ENCODE assay signal across 8 cellular contexts in the genomic region with DNA sequence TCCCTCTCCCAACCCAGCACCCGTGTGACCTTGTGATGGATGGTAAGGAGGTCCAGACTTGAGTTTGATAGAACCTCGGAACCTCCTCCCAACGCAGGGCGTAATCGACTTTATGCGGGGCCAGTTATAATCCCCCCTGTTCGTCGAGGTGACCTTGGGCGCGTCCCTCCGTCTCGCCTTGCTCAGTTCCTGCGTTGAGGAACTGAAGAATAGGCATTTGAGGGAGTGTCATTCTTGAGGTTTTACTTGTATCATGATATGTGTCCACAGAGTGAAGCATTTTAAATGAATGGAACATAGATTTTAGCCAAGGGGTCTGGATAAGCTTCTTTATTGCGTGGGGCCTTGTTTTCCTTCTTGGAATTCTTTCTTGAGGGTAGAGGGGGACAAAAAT. TPM values are rescaled to one million over a fixed set of nuclear protein-coding genes. Genes with fewer than 3 reads are reported as not detected.
DNase-seq lines count a peak whose midpoint lies in the region; ATAC-seq and TF ChIP-seq lines count a peak whose summit lies in the region.

No MANE protein-coding gene starts in this region.

- H3K9me3 Mint-ChIP-seq in activated naive CD8-positive, alpha-beta T cell (ENCODE audit: low read depth) = no peaks in the 10 kb centered on the region
- H3K9me3 Mint-ChIP-seq in type B pancreatic cell = no peaks in the 10 kb centered on the region

- H3K27ac Mint-ChIP-seq in activated naive CD8-positive, alpha-beta T cell = peak overlapping the region; percentile 97
- peak overlapping the region; percentile 93 for H3K27ac Mint-ChIP-seq in type B pancreatic cell

- H3K36me3 ChIP-seq in heart right ventricle (peaks cover 0 to 40% (median 26%) of the 10 kb centered on the region in 9 donors), left lung (peaks cover 0 to 38% of the 10 kb centered on the region in 2 donors)

- H3K27me3 ChIP-seq in heart right ventricle = no peaks in the 10 kb centered on the region
- no peaks in the 10 kb centered on the region for H3K27me3 ChIP-seq in left lung

- peaks cover 22% of the 10 kb centered on the region for H3K4me1 Mint-ChIP-seq in activated naive CD8-positive, alpha-beta T cell (ENCODE audit: low read depth)
- H3K4me1 Mint-ChIP-seq in type B pancreatic cell (ENCODE audit: unreplicated experiment) = peaks cover 5% of the 10 kb centered on the region

- DNase-seq in heart right ventricle = no peak
- no peak for DNase-seq in Right ventricle myocardium superior
- no peak for DNase-seq in left lung
- no peak for DNase-seq in type B pancreatic cell (ENCODE audit: extremely low spot score, unreplicated experiment)
- no peak for DNase-seq in sciatic nerve (ENCODE audit: low spot score)
- DNase-seq in HCEC 1CT = no peak
- no peak for DNase-seq in AG20443 (ENCODE audit: low spot score)

- TF ChIP-seq CTCF in heart right ventricle (IDR thresholded peaks at IDR 0.05) = no peak
- TF ChIP-seq CTCF in left lung (IDR thresholded peaks at IDR 0.05) = no peak
- TF ChIP-seq CTCF in type B pancreatic cell (conservative IDR thresholded peaks at IDR 0.05) = no peak

- H3K4me1 ChIP-seq in heart right ventricle = peaks cover 3 to 24% (median 16%) of the 10 kb centered on the region in 9 donors
- H3K4me1 ChIP-seq in left lung = peaks cover 6 to 12% of the 10 kb centered on the region in 2 donors

- peaks cover 6% of the 10 kb centered on the region for H3K36me3 Mint-ChIP-seq in activated naive CD8-positive, alpha-beta T cell
- H3K36me3 Mint-ChIP-seq in type B pancreatic cell = peaks cover 17% of the 10 kb centered on the region

- intact Hi-C loops in heart right ventricle (cut with DNase I) = loop anchor here in 2 of 10 donors (5.0 kb wide), 2 partner anchors 58 to 78 kb away; no protein-coding TSS in a partner anchor
- intact Hi-C loops in Right ventricle myocardium superior (cut with DNase I) = no loop called here
- intact Hi-C loops in left lung (cut with DNase I) = no loop called here
- intact Hi-C loops in sciatic nerve (cut with DNase I) = no loop called here

- H3K4me3 ChIP-seq in heart right ventricle (peak overlapping the region; percentile 66 to 94 (median 82)), left lung (peak overlapping the region; percentile 68 to 70)

- peak overlapping the region in 9 of 10 donors; percentile 69 to 91 (median 85) for H3K27ac ChIP-seq in heart right ventricle
- H3K27ac ChIP-seq in left lung = peak overlapping the region; percentile 78

- ATAC-seq in heart right ventricle (peak in 1 of 8 donors; percentile 24), Right ventricle myocardium superior (ENCODE audit: poor library complexity) (no peak), left lung (no peak), sciatic nerve (no peak)

- WGBS in heart right ventricle, 2 donors = 0% methylated on average over 14 of the region's 14 CpGs

- H3K4me3 Mint-ChIP-seq in activated naive CD8-positive, alpha-beta T cell = peak overlapping the region; percentile 99
- peak overlapping the region; percentile 93 for H3K4me3 Mint-ChIP-seq in type B pancreatic cell

- no peaks in the 10 kb centered on the region for H3K9me3 ChIP-seq in heart right ventricle
- no peaks in the 10 kb centered on the region for H3K9me3 ChIP-seq in left lung

- no peaks in the 10 kb centered on the region for H3K27me3 Mint-ChIP-seq in activated naive CD8-positive, alpha-beta T cell
- no peaks in the 10 kb centered on the region for H3K27me3 Mint-ChIP-seq in type B pancreatic cell

RNA-seq across cellular contexts. Expression of a gene that starts 0.4 kb away (rescaled TPM):
- total RNA-seq in heart right ventricle = 100 to 1,000 TPM in 2 of 10 donors, 10 to 100 TPM in 8; 71.1 to 113 (median 88.9) TPM
- polyA plus RNA-seq in heart right ventricle = 100 to 1,000 TPM in 1 of 2 donors, 10 to 100 TPM in 1; 49.7 to 105 TPM
- total RNA-seq in Right ventricle myocardium superior = 76.5 TPM
- total RNA-seq in left lung = 10 to 100 TPM; 42.6 to 56.7 TPM
- 50.2 and 53.0 TPM in 2 replicates for total RNA-seq in type B pancreatic cell (ENCODE audit: low replicate concordance)
- total RNA-seq in sciatic nerve = 28.7 TPM

RNA-seq across cellular contexts. Expression of a gene that starts 9.4 kb away (rescaled TPM):
- 10 to 100 TPM in 4 of 10 donors, 1 to 10 TPM in 6; 3.6 to 15.2 (median 9.6) TPM for total RNA-seq in heart right ventricle
- 10 to 100 TPM in 1 of 2 donors, 1 to 10 TPM in 1; 9.9 to 22.7 TPM for polyA plus RNA-seq in heart right ventricle
- total RNA-seq in Right ventricle myocardium superior = 9.6 TPM
- total RNA-seq in left lung = 10 to 100 TPM; 17.9 to 20.8 TPM
- total RNA-seq in type B pancreatic cell (ENCODE audit: low replicate concordance) = 0.52 and 3.7 TPM in 2 replicates
- total RNA-seq in sciatic nerve = 41.6 TPM

RNA-seq across cellular contexts. Expression of a gene that starts 26.7 kb away (rescaled TPM):
- total RNA-seq in heart right ventricle (10 to 100 TPM; 11.1 to 27.4 (median 15.7) TPM), Right ventricle myocardium superior (15.4 TPM), left lung (10 to 100 TPM; 77.9 to 81.2 TPM), type B pancreatic cell (ENCODE audit: low replicate concordance) (57.3 and 63.9 TPM in 2 replicates), sciatic nerve (42.8 TPM)
- 10 to 100 TPM; 13.8 to 24.0 TPM for polyA plus RNA-seq in heart right ventricle

RNA-seq across cellular contexts. Expression of a gene that starts 54.6 kb away (rescaled TPM):
- 100 to 1,000 TPM in 1 of 10 donors, 10 to 100 TPM in 1, 1 to 10 TPM in 3, under 1 TPM in 3, not detected in 2; 0.09 to 255 (median 1.4) TPM for total RNA-seq in heart right ventricle
- 1 to 10 TPM in 1 of 2 donors, under 1 TPM in 1; 0.51 to 2.7 TPM for polyA plus RNA-seq in heart right ventricle
- total RNA-seq in Right ventricle myocardium superior = 0.65 TPM
- 100 to 1,000 TPM in 1 of 2 donors, 10 to 100 TPM in 1; 77.6 to 146 TPM for total RNA-seq in left lung
- 237 and 498 TPM in 2 replicates for total RNA-seq in type B pancreatic cell (ENCODE audit: low replicate concordance)
- 6.4 TPM for total RNA-seq in sciatic nerve
